Comparison of ENCODE assay signal across 8 cellular contexts in the genomic region with DNA sequence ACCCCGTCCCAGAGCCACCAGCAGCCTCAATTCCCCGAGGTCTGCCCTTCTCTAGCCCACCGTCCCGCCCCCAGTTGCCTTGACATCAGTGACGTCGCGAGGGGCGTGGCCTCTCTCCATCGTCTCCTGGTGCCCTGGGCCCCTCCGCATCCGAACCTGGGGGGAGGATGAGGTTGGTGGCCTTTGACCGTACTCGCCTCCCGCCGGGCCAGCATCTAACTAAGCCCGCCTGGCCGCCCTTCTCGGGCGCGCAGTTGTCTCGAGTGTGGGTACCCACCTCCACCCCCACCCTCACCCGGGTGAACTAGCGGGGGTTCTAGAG. TPM values are rescaled to one million over a fixed set of nuclear protein-coding genes. Genes with fewer than 3 reads are reported as not detected.
DNase-seq lines count a peak whose midpoint lies in the region; ATAC-seq lines count a peak whose summit lies in the region.

No MANE protein-coding gene starts in this region.

- no peaks in the 10 kb centered on the region for H3K36me3 Mint-ChIP-seq in activated T-helper 2 cell treated with anti-CD3 and anti-CD28 coated beads, Interferon-gamma antibody, Interleukin-2, Interleukin-4, amounts not matched to agents 10 μg/mL and 5 μg/mL and 100 μg/mL, durations not matched to agents 14 hours and 24 hours and 36 hours (ENCODE audit: low read depth)
- H3K36me3 Mint-ChIP-seq in natural killer cell treated with Interleukin-12 subunit alpha and Interleukin-12 subunit beta and Interleukin-15 and Interleukin-18, amount 100 ng/mL, for 72 hours, result no peaks in the 10 kb centered on the region

- peaks cover 61% of the 10 kb centered on the region for H3K4me1 Mint-ChIP-seq in activated T-helper 2 cell treated with anti-CD3 and anti-CD28 coated beads, Interferon-gamma antibody, Interleukin-2, Interleukin-4, amounts not matched to agents 10 μg/mL and 5 μg/mL and 100 μg/mL, durations not matched to agents 14 hours and 24 hours and 36 hours (ENCODE audit: low read depth)
- peaks cover 41 to 52% of the 10 kb centered on the region in 2 donors for H3K4me1 Mint-ChIP-seq in natural killer cell treated with Interleukin-12 subunit alpha and Interleukin-12 subunit beta and Interleukin-15 and Interleukin-18, amount 100 ng/mL, for 72 hours (ENCODE audit: low read depth in 2 of 2)

- intact Hi-C loops in activated T-helper 2 cell treated with anti-CD3 and anti-CD28 coated beads, Interferon-gamma antibody, Interleukin-2, Interleukin-4, amounts not matched to agents 10 μg/mL and 5 μg/mL and 100 μg/mL, durations not matched to agents 14 hours and 24 hours and 36 hours (cut with micrococcal nuclease), result loop anchor here (5.0 kb wide), 1 partner anchor 429 kb away; no protein-coding TSS in a partner anchor

- ATAC-seq in GM21515 (IDR thresholded peaks at IDR 0.05; ENCODE audit: unreplicated experiment), result peak; percentile 44
- ATAC-seq in natural killer cell treated with Interleukin-12 subunit alpha and Interleukin-12 subunit beta and Interleukin-15 and Interleukin-18, amount 100 ng/mL, for 72 hours, result peak; percentile 65 to 66

- peak overlapping the region; percentile 69 for H3K4me3 ChIP-seq in Jurkat, Clone E6-1 (ENCODE audit: low read length)

- no peaks in the 10 kb centered on the region for H3K27me3 Mint-ChIP-seq in activated T-helper 2 cell treated with anti-CD3 and anti-CD28 coated beads, Interferon-gamma antibody, Interleukin-2, Interleukin-4, amounts not matched to agents 10 μg/mL and 5 μg/mL and 100 μg/mL, durations not matched to agents 14 hours and 24 hours and 36 hours (ENCODE audit: low read depth)
- peaks cover 0 to 12% of the 10 kb centered on the region in 2 donors for H3K27me3 Mint-ChIP-seq in natural killer cell treated with Interleukin-12 subunit alpha and Interleukin-12 subunit beta and Interleukin-15 and Interleukin-18, amount 100 ng/mL, for 72 hours

- H3K4me3 Mint-ChIP-seq in activated T-helper 2 cell treated with anti-CD3 and anti-CD28 coated beads, Interferon-gamma antibody, Interleukin-2, Interleukin-4, amounts not matched to agents 10 μg/mL and 5 μg/mL and 100 μg/mL, durations not matched to agents 14 hours and 24 hours and 36 hours (ENCODE audit: low read depth), result peak overlapping the region; percentile 82
- peak overlapping the region; percentile 73 for H3K4me3 Mint-ChIP-seq in natural killer cell treated with Interleukin-12 subunit alpha and Interleukin-12 subunit beta and Interleukin-15 and Interleukin-18, amount 100 ng/mL, for 72 hours

- DNase-seq in DMS 273 treated with DMSO at 0.1 percent for 48 hours (lab: John Stamatoyannopoulos, UW), result peak; percentile 70
- DNase-seq in Jurkat, Clone E6-1 (ENCODE audit: low read depth, low spot score), result peak; percentile 90
- peak; percentile 75 for DNase-seq in RPMI7951 (ENCODE audit: low read depth)
- DNase-seq in activated T-helper 2 cell treated with anti-CD3 and anti-CD28 coated beads, Interferon-gamma antibody, Interleukin-2, Interleukin-4, amounts not matched to agents 10 μg/mL and 5 μg/mL and 100 μg/mL, durations not matched to agents 14 hours and 24 hours and 36 hours (ENCODE audit: low spot score), result peak; percentile 91
- peak; percentile 60 for DNase-seq in fibroblast of peridontal ligament (ENCODE audit: extremely low read depth)
- DNase-seq in natural killer cell treated with Interleukin-12 subunit alpha and Interleukin-12 subunit beta and Interleukin-15 and Interleukin-18, amount 100 ng/mL, for 72 hours (ENCODE audit: low spot score), result peak; percentile 80
- peak; percentile 86 for DNase-seq in stimulated activated naive CD4-positive, alpha-beta T cell treated with Interleukin-2 at 50 U/mL for 16 hours (lab: John Stamatoyannopoulos, UW)

- peak overlapping the region; percentile 86 for H3K27ac Mint-ChIP-seq in activated T-helper 2 cell treated with anti-CD3 and anti-CD28 coated beads, Interferon-gamma antibody, Interleukin-2, Interleukin-4, amounts not matched to agents 10 μg/mL and 5 μg/mL and 100 μg/mL, durations not matched to agents 14 hours and 24 hours and 36 hours
- peak overlapping the region in 1 of 2 donors; percentile 46 for H3K27ac Mint-ChIP-seq in natural killer cell treated with Interleukin-12 subunit alpha and Interleukin-12 subunit beta and Interleukin-15 and Interleukin-18, amount 100 ng/mL, for 72 hours

- no peaks in the 10 kb centered on the region for H3K9me3 Mint-ChIP-seq in activated T-helper 2 cell treated with anti-CD3 and anti-CD28 coated beads, Interferon-gamma antibody, Interleukin-2, Interleukin-4, amounts not matched to agents 10 μg/mL and 5 μg/mL and 100 μg/mL, durations not matched to agents 14 hours and 24 hours and 36 hours
- H3K9me3 Mint-ChIP-seq in natural killer cell treated with Interleukin-12 subunit alpha and Interleukin-12 subunit beta and Interleukin-15 and Interleukin-18, amount 100 ng/mL, for 72 hours, result no peaks in the 10 kb centered on the region

RNA-seq across cellular contexts. Expression of gene ARMC12, which starts 5.5 kb away (rescaled TPM):
- polyA plus RNA-seq in Jurkat, Clone E6-1 (2012; ENCODE audit: insufficient read depth, insufficient read length), result 1.9 TPM
- total RNA-seq in RPMI7951 (2014; rRNA removed; shearing (Covaris generic)), result not detected in 2 replicates
- total RNA-seq in activated T-helper 2 cell treated with anti-CD3 and anti-CD28 coated beads, Interferon-gamma antibody, Interleukin-2, Interleukin-4, amounts not matched to agents 10 μg/mL and 5 μg/mL and 100 μg/mL, durations not matched to agents 14 hours and 24 hours and 36 hours, result 0.89 and 0.97 TPM in 2 replicates
- total RNA-seq in natural killer cell treated with Interleukin-12 subunit alpha and Interleukin-12 subunit beta and Interleukin-15 and Interleukin-18, amount 100 ng/mL, for 72 hours, result not detected

RNA-seq across cellular contexts. Expression of gene FKBP5, which starts 42.7 kb away (rescaled TPM):
- polyA plus RNA-seq in Jurkat, Clone E6-1 (2012; ENCODE audit: insufficient read depth, insufficient read length), result 41.1 TPM
- total RNA-seq in RPMI7951 (2014; rRNA removed; shearing (Covaris generic)), result under 0.01 and 0.10 TPM in 2 replicates
- 88.1 and 90.9 TPM in 2 replicates for total RNA-seq in activated T-helper 2 cell treated with anti-CD3 and anti-CD28 coated beads, Interferon-gamma antibody, Interleukin-2, Interleukin-4, amounts not matched to agents 10 μg/mL and 5 μg/mL and 100 μg/mL, durations not matched to agents 14 hours and 24 hours and 36 hours
- total RNA-seq in natural killer cell treated with Interleukin-12 subunit alpha and Interleukin-12 subunit beta and Interleukin-15 and Interleukin-18, amount 100 ng/mL, for 72 hours, result 10 to 100 TPM; 14.1 to 32.5 TPM

RNA-seq across cellular contexts. Expression of gene CLPSL2, which starts 45.0 kb away (rescaled TPM):
- polyA plus RNA-seq in Jurkat, Clone E6-1 (2012; ENCODE audit: insufficient read depth, insufficient read length), result not detected
- total RNA-seq in RPMI7951 (2014; rRNA removed; shearing (Covaris generic)), result not detected in 2 replicates
- total RNA-seq in activated T-helper 2 cell treated with anti-CD3 and anti-CD28 coated beads, Interferon-gamma antibody, Interleukin-2, Interleukin-4, amounts not matched to agents 10 μg/mL and 5 μg/mL and 100 μg/mL, durations not matched to agents 14 hours and 24 hours and 36 hours, result not detected in 2 replicates
- total RNA-seq in natural killer cell treated with Interleukin-12 subunit alpha and Interleukin-12 subunit beta and Interleukin-15 and Interleukin-18, amount 100 ng/mL, for 72 hours, result not detected

RNA-seq across cellular contexts. Expression of gene CLPSL1, which starts 49.4 kb away (rescaled TPM):
- not detected for polyA plus RNA-seq in Jurkat, Clone E6-1 (2012; ENCODE audit: insufficient read depth, insufficient read length)
- total RNA-seq in RPMI7951 (2014; rRNA removed; shearing (Covaris generic)), result not detected in 2 replicates
- not detected in 2 replicates for total RNA-seq in activated T-helper 2 cell treated with anti-CD3 and anti-CD28 coated beads, Interferon-gamma antibody, Interleukin-2, Interleukin-4, amounts not matched to agents 10 μg/mL and 5 μg/mL and 100 μg/mL, durations not matched to agents 14 hours and 24 hours and 36 hours
- not detected for total RNA-seq in natural killer cell treated with Interleukin-12 subunit alpha and Interleukin-12 subunit beta and Interleukin-15 and Interleukin-18, amount 100 ng/mL, for 72 hours

Comparison
In these comparisons a context has a peak if more than half of its experiments do, and no peak if none do; other contexts are left out.
1. Peak in every context shown above with its lines: DNase-seq, ATAC-seq and H3K4me3 ChIP-seq.
2. RNA of gene FKBP5, which starts 42.7 kb away (total RNA-seq): 88.1 to 90.9 TPM in activated T-helper 2 cell treated with anti-CD3 and anti-CD28 coated beads, Interferon-gamma antibody, Interleukin-2, Interleukin-4, amounts not matched to agents 10 μg/mL and 5 μg/mL and 100 μg/mL, durations not matched to agents 14 hours and 24 hours and 36 hours and 14.1 to 32.5 TPM in natural killer cell treated with Interleukin-12 subunit alpha and Interleukin-12 subunit beta and Interleukin-15 and Interleukin-18, amount 100 ng/mL, for 72 hours; under 0.01 to 0.10 TPM in RPMI7951; every median in the first group is over 10 times any median in the second.